1 cellular context compared by ENCODE assay signal in the genomic region with DNA sequence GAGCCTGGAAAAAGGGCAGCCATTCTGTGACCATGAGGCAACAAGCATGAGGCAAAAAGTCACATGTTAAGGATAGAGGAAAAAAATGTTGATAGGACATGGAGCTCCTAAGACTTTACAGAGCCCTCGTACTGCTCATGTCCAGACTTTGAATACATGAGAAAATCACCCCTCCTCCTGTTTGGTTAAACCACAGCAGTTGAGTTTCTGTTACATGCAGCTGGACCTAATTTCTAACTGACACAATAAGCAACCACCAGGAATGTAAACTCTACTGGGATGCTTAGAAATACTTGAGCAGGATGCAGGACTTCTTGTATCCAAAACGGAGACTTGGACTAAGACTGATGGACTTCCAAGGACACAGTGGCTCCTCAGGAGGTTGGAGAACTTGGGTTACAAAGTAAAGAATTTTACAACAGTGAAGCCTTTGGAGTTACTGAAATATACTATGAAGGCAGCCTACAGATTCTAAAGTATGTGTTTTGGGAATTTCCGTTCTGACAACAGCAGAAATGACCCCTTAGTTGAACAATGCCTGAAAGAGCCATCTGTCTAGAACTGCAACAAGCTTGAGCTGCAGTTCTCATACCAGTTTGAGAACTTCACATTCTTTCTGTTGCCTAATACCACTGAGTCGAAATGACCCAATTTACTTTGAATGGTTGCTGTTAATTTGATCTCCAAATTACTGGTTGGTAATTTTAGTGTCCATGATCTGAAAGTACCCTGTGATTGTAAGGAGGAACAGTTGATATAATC.
TF ChIP-seq lines count a peak whose summit lies in the region.

No MANE protein-coding gene starts in this region.

TF ChIP-seq in GM12878, 131 proteins besides CTCF, POLR2A, EP300 and RAD21 (continued from another document):
- no peak for TF ChIP-seq NKRF (conservative IDR thresholded peaks at IDR 0.05)
- TF ChIP-seq NRF1 (conservative IDR thresholded peaks at IDR 0.05; ENCODE audit: low read depth, low read length): no peak
- TF ChIP-seq FOS (IDR thresholded peaks at IDR 0.05; ENCODE audit: borderline replicate concordance, extremely low read depth, insufficient read length): no peak
- TF ChIP-seq, protein P1, sequence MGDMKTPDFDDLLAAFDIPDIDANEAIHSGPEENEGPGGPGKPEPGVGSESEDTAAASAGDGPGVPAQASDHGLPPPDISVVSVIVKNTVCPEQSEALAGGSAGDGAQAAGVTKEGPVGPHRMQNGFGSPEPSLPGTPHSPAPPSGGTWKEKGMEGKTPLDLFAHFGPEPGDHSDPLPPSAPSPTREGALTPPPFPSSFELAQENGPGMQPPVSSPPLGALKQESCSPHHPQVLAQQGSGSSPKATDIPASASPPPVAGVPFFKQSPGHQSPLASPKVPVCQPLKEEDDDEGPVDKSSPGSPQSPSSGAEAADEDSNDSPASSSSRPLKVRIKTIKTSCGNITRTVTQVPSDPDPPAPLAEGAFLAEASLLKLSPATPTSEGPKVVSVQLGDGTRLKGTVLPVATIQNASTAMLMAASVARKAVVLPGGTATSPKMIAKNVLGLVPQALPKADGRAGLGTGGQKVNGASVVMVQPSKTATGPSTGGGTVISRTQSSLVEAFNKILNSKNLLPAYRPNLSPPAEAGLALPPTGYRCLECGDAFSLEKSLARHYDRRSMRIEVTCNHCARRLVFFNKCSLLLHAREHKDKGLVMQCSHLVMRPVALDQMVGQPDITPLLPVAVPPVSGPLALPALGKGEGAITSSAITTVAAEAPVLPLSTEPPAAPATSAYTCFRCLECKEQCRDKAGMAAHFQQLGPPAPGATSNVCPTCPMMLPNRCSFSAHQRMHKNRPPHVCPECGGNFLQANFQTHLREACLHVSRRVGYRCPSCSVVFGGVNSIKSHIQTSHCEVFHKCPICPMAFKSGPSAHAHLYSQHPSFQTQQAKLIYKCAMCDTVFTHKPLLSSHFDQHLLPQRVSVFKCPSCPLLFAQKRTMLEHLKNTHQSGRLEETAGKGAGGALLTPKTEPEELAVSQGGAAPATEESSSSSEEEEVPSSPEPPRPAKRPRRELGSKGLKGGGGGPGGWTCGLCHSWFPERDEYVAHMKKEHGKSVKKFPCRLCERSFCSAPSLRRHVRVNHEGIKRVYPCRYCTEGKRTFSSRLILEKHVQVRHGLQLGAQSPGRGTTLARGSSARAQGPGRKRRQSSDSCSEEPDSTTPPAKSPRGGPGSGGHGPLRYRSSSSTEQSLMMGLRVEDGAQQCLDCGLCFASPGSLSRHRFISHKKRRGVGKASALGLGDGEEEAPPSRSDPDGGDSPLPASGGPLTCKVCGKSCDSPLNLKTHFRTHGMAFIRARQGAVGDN (IDR thresholded peaks at IDR 0.05): no peak
- TF ChIP-seq CBFB (IDR thresholded peaks at IDR 0.05; ENCODE audit: low read depth): peak; percentile 40; the same call in 1 of the 2 replicates
- TF ChIP-seq BHLHE40 (IDR thresholded peaks at IDR 0.05; ENCODE audit: borderline replicate concordance in 1 of 2, low read depth in 2 of 2, low read length in 1 of 2): no peak
- TF ChIP-seq, protein P2, sequence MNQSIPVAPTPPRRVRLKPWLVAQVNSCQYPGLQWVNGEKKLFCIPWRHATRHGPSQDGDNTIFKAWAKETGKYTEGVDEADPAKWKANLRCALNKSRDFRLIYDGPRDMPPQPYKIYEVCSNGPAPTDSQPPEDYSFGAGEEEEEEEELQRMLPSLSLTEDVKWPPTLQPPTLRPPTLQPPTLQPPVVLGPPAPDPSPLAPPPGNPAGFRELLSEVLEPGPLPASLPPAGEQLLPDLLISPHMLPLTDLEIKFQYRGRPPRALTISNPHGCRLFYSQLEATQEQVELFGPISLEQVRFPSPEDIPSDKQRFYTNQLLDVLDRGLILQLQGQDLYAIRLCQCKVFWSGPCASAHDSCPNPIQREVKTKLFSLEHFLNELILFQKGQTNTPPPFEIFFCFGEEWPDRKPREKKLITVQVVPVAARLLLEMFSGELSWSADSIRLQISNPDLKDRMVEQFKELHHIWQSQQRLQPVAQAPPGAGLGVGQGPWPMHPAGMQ (IDR thresholded peaks at IDR 0.05; ENCODE audit: borderline replicate concordance): no peak
- TF ChIP-seq MLLT1 (IDR thresholded peaks at IDR 0.05): no peak
- no peak for TF ChIP-seq SMAD5 (IDR thresholded peaks at IDR 0.05; ENCODE audit: low read depth)
- no peak for TF ChIP-seq SRF (IDR thresholded peaks at IDR 0.05; ENCODE audit: low read depth in 2 of 2, low read length in 2 of 2)
- TF ChIP-seq, protein P3, sequence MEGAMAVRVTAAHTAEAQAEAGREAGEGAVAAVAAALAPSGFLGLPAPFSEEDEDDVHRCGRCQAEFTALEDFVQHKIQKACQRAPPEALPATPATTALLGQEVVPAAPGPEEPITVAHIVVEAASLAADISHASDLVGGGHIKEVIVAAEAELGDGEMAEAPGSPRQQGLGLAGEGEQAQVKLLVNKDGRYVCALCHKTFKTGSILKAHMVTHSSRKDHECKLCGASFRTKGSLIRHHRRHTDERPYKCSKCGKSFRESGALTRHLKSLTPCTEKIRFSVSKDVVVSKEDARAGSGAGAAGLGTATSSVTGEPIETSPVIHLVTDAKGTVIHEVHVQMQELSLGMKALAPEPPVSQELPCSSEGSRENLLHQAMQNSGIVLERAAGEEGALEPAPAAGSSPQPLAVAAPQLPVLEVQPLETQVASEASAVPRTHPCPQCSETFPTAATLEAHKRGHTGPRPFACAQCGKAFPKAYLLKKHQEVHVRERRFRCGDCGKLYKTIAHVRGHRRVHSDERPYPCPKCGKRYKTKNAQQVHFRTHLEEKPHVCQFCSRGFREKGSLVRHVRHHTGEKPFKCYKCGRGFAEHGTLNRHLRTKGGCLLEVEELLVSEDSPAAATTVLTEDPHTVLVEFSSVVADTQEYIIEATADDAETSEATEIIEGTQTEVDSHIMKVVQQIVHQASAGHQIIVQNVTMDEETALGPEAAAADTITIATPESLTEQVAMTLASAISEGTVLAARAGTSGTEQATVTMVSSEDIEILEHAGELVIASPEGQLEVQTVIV (IDR thresholded peaks at IDR 0.05; ENCODE audit: borderline replicate concordance, partially characterized antibody): no peak
- no peak for TF ChIP-seq YBX1 (IDR thresholded peaks at IDR 0.05)
- TF ChIP-seq HCFC1 (IDR thresholded peaks at IDR 0.05; ENCODE audit: low read length): no peak
- TF ChIP-seq PAX5 (IDR thresholded peaks at IDR 0.05; ENCODE audit: borderline replicate concordance, low read depth, low read length): no peak
- TF ChIP-seq HDAC6 (IDR thresholded peaks at IDR 0.05; ENCODE audit: unreplicated experiment): no peak
- TF ChIP-seq, protein P4, sequence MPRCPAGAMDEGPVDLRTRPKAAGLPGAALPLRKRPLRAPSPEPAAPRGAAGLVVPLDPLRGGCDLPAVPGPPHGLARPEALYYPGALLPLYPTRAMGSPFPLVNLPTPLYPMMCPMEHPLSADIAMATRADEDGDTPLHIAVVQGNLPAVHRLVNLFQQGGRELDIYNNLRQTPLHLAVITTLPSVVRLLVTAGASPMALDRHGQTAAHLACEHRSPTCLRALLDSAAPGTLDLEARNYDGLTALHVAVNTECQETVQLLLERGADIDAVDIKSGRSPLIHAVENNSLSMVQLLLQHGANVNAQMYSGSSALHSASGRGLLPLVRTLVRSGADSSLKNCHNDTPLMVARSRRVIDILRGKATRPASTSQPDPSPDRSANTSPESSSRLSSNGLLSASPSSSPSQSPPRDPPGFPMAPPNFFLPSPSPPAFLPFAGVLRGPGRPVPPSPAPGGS (IDR thresholded peaks at IDR 0.05; ENCODE audit: borderline replicate concordance, insufficient read depth, low read depth, low read length, poor library complexity, severe bottlenecking): no peak
